15 cellular contexts compared by ENCODE assay signal in genomic region chr3:173465112-173465511, GRCh38.
DNase-seq lines count a peak whose midpoint lies in the region; ATAC-seq and TF ChIP-seq lines count a peak whose summit lies in the region.
"Had no signal": no experiment of that assay in that cellular context is flagged by ENCODE, and none has a peak within 500 bp of the region (broad histone marks: within the 10 kb centered on the region; RNA-seq: fewer than 3 reads in every experiment).

No MANE protein-coding gene starts in this region.

- H3T11ph ChIP-seq in H9 (ENCODE audit: low read length) = no peak overlapping the region

- no peaks in the 10 kb centered on the region for H3K27me3 ChIP-seq in H9 (ENCODE audit: insufficient read depth, low read length)

- in situ Hi-C loops in astrocyte of the cerebellum (cut with HindIII; ENCODE audit: low sequenced_read_pairs) = no loop called here

- no peak overlapping the region for H2AFZ ChIP-seq in H9 (ENCODE audit: low read length)

- H3K14ac ChIP-seq in H9 (ENCODE audit: insufficient read depth, low read length) = no peak overlapping the region

- no peak overlapping the region; a peak in 1 of 5 replicates for H3K4me3 Mint-ChIP-seq in H9
- H3K4me3 Mint-ChIP-seq: stimulated activated memory B cell treated with anti-CD40 and anti-IgM and Interleukin-4, amounts not matched to agents 10 μg/mL and 1 μg/mL and 100 μg/mL, for 72 hours had no signal

- no peaks in the 10 kb centered on the region for H3K9me3 Mint-ChIP-seq in H9

- H2BK20ac ChIP-seq in H9 (ENCODE audit: low read depth, low read length, poor library complexity, severe bottlenecking) = no peak overlapping the region

- H2BK12ac ChIP-seq in H9 (ENCODE audit: insufficient read length, low read depth, low read length) = no peak overlapping the region

- no CpG with 5 or more reads among the region's 1 CpG for WGBS in H9 (ENCODE audit: extremely low coverage, insufficient read length, low lambda C conversion rate)

- no peaks in the 10 kb centered on the region for H3K79me2 ChIP-seq in H9 (ENCODE audit: insufficient read depth, low read length)

- no peaks in the 10 kb centered on the region for H3K9me3 ChIP-seq in H9 (ENCODE audit: control insufficient read depth, low read depth, low read length)

- H3K4me2 ChIP-seq in H9 (ENCODE audit: insufficient read depth, insufficient read length, low read length) = no peak overlapping the region

- no peak overlapping the region for H4K5ac ChIP-seq in H9 (ENCODE audit: insufficient read length, low read depth, low read length)

- H2AK5ac ChIP-seq in H9 (ENCODE audit: insufficient read length, low read length) = no peak overlapping the region

- H3K36me3 Mint-ChIP-seq in H9 (ENCODE audit: insufficient read depth in 1 of 3, low read depth in 3 of 3) = no peaks in the 10 kb centered on the region
- H3K36me3 Mint-ChIP-seq: stimulated activated memory B cell treated with anti-CD40 and anti-IgM and Interleukin-4, amounts not matched to agents 10 μg/mL and 1 μg/mL and 100 μg/mL, for 72 hours had no signal

- peaks cover 0 to 6% of the 10 kb centered on the region in 2 experiments; a peak in 1 of 4 replicates for H3K4me1 Mint-ChIP-seq in H9
- H3K4me1 Mint-ChIP-seq: stimulated activated memory B cell treated with anti-CD40 and anti-IgM and Interleukin-4, amounts not matched to agents 10 μg/mL and 1 μg/mL and 100 μg/mL, for 72 hours had no signal

- no peak overlapping the region for H2BK5ac ChIP-seq in H9 (ENCODE audit: insufficient read length, low read length)

- TF ChIP-seq CTCF in H9 (conservative IDR thresholded peaks at IDR 0.05) (no peak), astrocyte of the cerebellum (IDR thresholded peaks at IDR 0.05; ENCODE audit: low read depth, low read length, missing control alignments) (no peak)

- no peaks in the 10 kb centered on the region for H3K27me3 Mint-ChIP-seq in H9 (ENCODE audit: low read depth)
- H3K27me3 Mint-ChIP-seq: progenitor cell of endocrine pancreas; stimulated activated memory B cell treated with anti-CD40 and anti-IgM and Interleukin-4, amounts not matched to agents 10 μg/mL and 1 μg/mL and 100 μg/mL, for 72 hours had no signal

- H3K4me3 ChIP-seq in astrocyte of the cerebellum (ENCODE audit: low read depth, low read length) = no peak overlapping the region

- H3K4ac ChIP-seq in H9 (ENCODE audit: low read depth, low read length) = no peak overlapping the region

- H3K4me1 ChIP-seq in H9 (ENCODE audit: insufficient read depth, low read length) = no peaks in the 10 kb centered on the region; the same call in 1 of the 2 replicates

- no peak overlapping the region for H3K56ac ChIP-seq in H9 (ENCODE audit: insufficient read length, low read depth, low read length)

- H4K20me1 ChIP-seq in H9 (ENCODE audit: control insufficient read depth, insufficient read depth, insufficient read length) = no peaks in the 10 kb centered on the region

- DNase-seq in A172 (ENCODE audit: low spot score) (peak; percentile 57), H9 (no peak), astrocyte of the cerebellum (ENCODE audit: low read depth) (peak; percentile 5), glomerular visceral epithelial cell (ENCODE audit: extremely low spot score) (peak; percentile 43), ecto neural progenitor cell (ENCODE audit: low spot score) (no peak), globus pallidus (ENCODE audit: low spot score) (no peak)
- DNase-seq: NCI-H1436; NCI-H748 treated with DMSO at 0.1 percent for 48 hours; SHP77 treated with DMSO at 0.1 percent for 48 hours; stimulated activated CD4-positive, alpha-beta T cell treated with anti-CD3 and anti-CD28 coated beads, Interleukin-4, amount 100 ng/mL, for 1 hour had no signal

- H3K27ac Mint-ChIP-seq in H9 = peak overlapping the region in 1 of 3 experiments; percentile 56; a peak in 1 of 7 replicates
- H3K27ac Mint-ChIP-seq: progenitor cell of endocrine pancreas; stimulated activated memory B cell treated with anti-CD40 and anti-IgM and Interleukin-4, amounts not matched to agents 10 μg/mL and 1 μg/mL and 100 μg/mL, for 72 hours had no signal

- no peak overlapping the region for H2BK15ac ChIP-seq in H9 (ENCODE audit: low read depth, low read length)

- no peak overlapping the region for H3K18ac ChIP-seq in H9 (ENCODE audit: insufficient read length, low read depth, low read length)

- H3K79me1 ChIP-seq in H9 (ENCODE audit: insufficient read depth, low read depth, low read length, poor library complexity, severe bottlenecking) = no peaks in the 10 kb centered on the region

- no peak overlapping the region for H2BK120ac ChIP-seq in H9 (ENCODE audit: low read depth, low read length, poor library complexity, severe bottlenecking)

- H3K27ac ChIP-seq in H9 (ENCODE audit: insufficient read length, low read depth, low read length) = peak overlapping the region; percentile 41
- H3K27ac ChIP-seq: VCaP had no signal

- no peak overlapping the region for H3K9ac ChIP-seq in H9 (ENCODE audit: extremely low read depth, insufficient read length, low read length)

- no peak overlapping the region for H3K23ac ChIP-seq in H9 (ENCODE audit: insufficient read length, low read depth, low read length)

- H4K91ac ChIP-seq in H9 (ENCODE audit: insufficient read length, low read depth, low read length) = no peak overlapping the region

- no peaks in the 10 kb centered on the region for H3K23me2 ChIP-seq in H9 (ENCODE audit: insufficient read length, low read depth, low read length, poor library complexity, severe bottlenecking)

- H4K8ac ChIP-seq in H9 (replicated peaks; ENCODE audit: insufficient read length, low read depth, low read length) = no peak overlapping the region

- no peak for ATAC-seq in HG02840 (IDR thresholded peaks at IDR 0.05; ENCODE audit: low FRiP score, unreplicated experiment)
- no peak for ATAC-seq in GM21390 (IDR thresholded peaks at IDR 0.05; ENCODE audit: unreplicated experiment)
- ATAC-seq: stimulated activated memory B cell treated with anti-CD40 and anti-IgM and Interleukin-4, amounts not matched to agents 10 μg/mL and 1 μg/mL and 100 μg/mL, for 72 hours had no signal

Comparison
In these comparisons a context has a peak if more than half of its experiments do, and no peak if none do; other contexts are left out.
1. DNase-seq: peak in A172 (single experiment), astrocyte of the cerebellum (single experiment) and glomerular visceral epithelial cell (single experiment); none in H9 (single experiment), ecto neural progenitor cell (single experiment) and globus pallidus (single experiment).